In the genomic region with DNA sequence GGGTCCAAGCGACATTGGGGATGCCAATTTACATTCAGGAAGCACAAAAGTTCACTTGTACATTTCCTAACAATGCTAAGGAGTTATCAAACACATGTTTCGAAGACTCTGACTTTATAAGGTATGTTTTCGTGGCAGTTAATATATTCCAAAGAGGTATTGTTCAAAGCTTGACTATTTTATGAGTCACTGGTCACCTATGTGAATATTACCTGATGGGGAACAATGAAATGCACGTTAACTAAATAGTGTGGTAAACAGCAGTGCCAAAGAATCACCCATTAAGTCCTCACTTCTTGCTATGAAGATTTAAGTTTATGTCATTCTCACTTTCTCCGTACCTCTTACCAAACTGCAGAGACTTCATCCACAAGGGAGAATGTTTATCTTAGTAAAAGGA, we compare ENCODE assay signal across 21 cellular contexts.
DNase-seq lines count a peak whose midpoint lies in the region; ATAC-seq, FAIRE-seq and TF ChIP-seq lines count a peak whose summit lies in the region.
"Had no signal": no experiment of that assay in that cellular context is flagged by ENCODE, and none has a peak within 500 bp of the region (broad histone marks: within the 10 kb centered on the region; RNA-seq: fewer than 3 reads in every experiment).

No MANE protein-coding gene starts in this region.

- H3K9me3 ChIP-seq in RWPE2 (ENCODE audit: severe bottlenecking) = no peaks in the 10 kb centered on the region
- H3K9me3 ChIP-seq: BE2C had no signal

- TF ChIP-seq CTCF in Calu3 (IDR thresholded peaks at IDR 0.05; ENCODE audit: unreplicated experiment) (no peak), RWPE2 (IDR thresholded peaks at IDR 0.05; ENCODE audit: poor library complexity, severe bottlenecking) (no peak)

- H3K27me3 Mint-ChIP-seq in Calu3 (ENCODE audit: unreplicated experiment) = no peaks in the 10 kb centered on the region
- H3K27me3 Mint-ChIP-seq: CD4-positive, CD25-positive, alpha-beta regulatory T cell; CD8-positive, alpha-beta memory T cell; IgD-negative memory B cell had no signal

- peak; percentile 52 for FAIRE-seq in urothelium cell line (lab: Jason Lieb, UNC)
- no peak for FAIRE-seq in GM19239 (lab: Jason Lieb, UNC)
- FAIRE-seq: D721Med, G401.6, GM12891, H54, HepG2 had no signal

- H3K36me3 Mint-ChIP-seq in Calu3 (ENCODE audit: insufficient read depth, unreplicated experiment) = no peaks in the 10 kb centered on the region
- H3K36me3 Mint-ChIP-seq: CD4-positive, CD25-positive, alpha-beta regulatory T cell; CD8-positive, alpha-beta memory T cell had no signal

- peaks cover 30% of the 10 kb centered on the region for H3K4me1 Mint-ChIP-seq in Calu3 (ENCODE audit: low read depth, unreplicated experiment)
- H3K4me1 Mint-ChIP-seq: CD4-positive, CD25-positive, alpha-beta regulatory T cell; CD8-positive, alpha-beta memory T cell; IgD-negative memory B cell had no signal

- intact Hi-C loops in Calu3 (cut with micrococcal nuclease; ENCODE audit: unreplicated experiment) = loop anchor here (5.0 kb wide), 1 partner anchor 42 kb away; no protein-coding TSS in a partner anchor

- BruUV-seq in Calu3 (replicated peaks; lab: Mats Ljungman, UMichigan) = no TSS peak

- H3K4me3 ChIP-seq in RWPE2 (ENCODE audit: severe bottlenecking) = no peak overlapping the region
- H3K4me3 ChIP-seq: GM23338 had no signal

- peak overlapping the region; percentile 37 for H3K27ac Mint-ChIP-seq in Calu3 (ENCODE audit: unreplicated experiment)
- H3K27ac Mint-ChIP-seq: CD4-positive, CD25-positive, alpha-beta regulatory T cell; GM23338; IgD-negative memory B cell had no signal

- no peaks in the 10 kb centered on the region for H3K27me3 ChIP-seq in RWPE2 (ENCODE audit: insufficient read depth, poor library complexity, severe bottlenecking)
- H3K27me3 ChIP-seq: BE2C had no signal

- ATAC-seq in RWPE2 (ENCODE audit: low read depth) = peak; percentile 72
- ATAC-seq in HG03159 (IDR thresholded peaks at IDR 0.05; ENCODE audit: unreplicated experiment) = no peak
- ATAC-seq in HG03025 (IDR thresholded peaks at IDR 0.05; ENCODE audit: low FRiP score, unreplicated experiment) = no peak
- ATAC-seq: HepG2 had no signal

- H3K4me1 ChIP-seq in RWPE2 (ENCODE audit: insufficient read depth, poor library complexity, severe bottlenecking) = no peaks in the 10 kb centered on the region
- H3K4me1 ChIP-seq: BE2C had no signal

- CTCF ChIA-PET in Calu3 (lab: Charles Lee) = no interaction called here

- H3K36me3 ChIP-seq in RWPE2 (ENCODE audit: low read depth) = no peaks in the 10 kb centered on the region

- H3K9me3 Mint-ChIP-seq in Calu3 (ENCODE audit: low read depth, unreplicated experiment) = no peaks in the 10 kb centered on the region
- H3K9me3 Mint-ChIP-seq: GM23338 had no signal

- no peak overlapping the region for H3K4me3 Mint-ChIP-seq in Calu3 (ENCODE audit: low read depth, unreplicated experiment)
- H3K4me3 Mint-ChIP-seq: CD4-positive, CD25-positive, alpha-beta regulatory T cell; CD8-positive, alpha-beta memory T cell; GM23338 had no signal

- H3K27ac ChIP-seq in RWPE2 (ENCODE audit: poor library complexity, severe bottlenecking) = no peak overlapping the region
- H3K27ac ChIP-seq in epithelial cell of prostate = peak overlapping the region; percentile 4

- no peak for DNase-seq in Calu3
- DNase-seq in RWPE2 (ENCODE audit: low spot score) = no peak
- no peak for DNase-seq in epithelial cell of prostate (ENCODE audit: low read depth, low spot score)
- no peak for DNase-seq in urothelium cell line (ENCODE audit: low spot score)
- no peak for DNase-seq in GM19239 (ENCODE audit: insufficient read length, low spot score)
- DNase-seq: ACHN; BE2C; C1 segment of cervical spinal cord; CD4-positive, CD25-positive, alpha-beta regulatory T cell; CD8-positive, alpha-beta memory T cell; COR-L47; HCEC 1CT had no signal
